Comparison of ENCODE assay signal across 10 cellular contexts in genomic region chr1:15341634-15342375, GRCh38.
A peak's percentile ranks its signal among the peaks of the same experiment; 100 is the strongest.
DNase-seq lines count a peak whose midpoint lies in the region; ATAC-seq, FAIRE-seq and TF ChIP-seq lines count a peak whose summit lies in the region.
"Had no signal": no experiment of that assay in that cellular context is flagged by ENCODE, and none has a peak within 500 bp of the region (broad histone marks: within the 10 kb centered on the region; RNA-seq: fewer than 3 reads in every experiment).

No MANE protein-coding gene starts in this region.

- no peak for TF ChIP-seq CTCF in PC-3 (conservative IDR thresholded peaks at IDR 0.05; ENCODE audit: low read depth, low read length)
- no peak for TF ChIP-seq CTCF in prostate gland (IDR thresholded peaks at IDR 0.05)

- H3K9me3 ChIP-seq in PC-3 (ENCODE audit: low read length) (no peaks in the 10 kb centered on the region), prostate gland (no peaks in the 10 kb centered on the region)

- POLR2A ChIA-PET in PC-3 (lab: Charles Lee; ENCODE audit: unreplicated experiment): no interaction called here

- no peaks in the 10 kb centered on the region for H3K36me3 ChIP-seq in PC-3 (ENCODE audit: low read depth, low read length)
- H3K36me3 ChIP-seq in prostate gland: no peaks in the 10 kb centered on the region

- no peaks in the 10 kb centered on the region for H3K79me2 ChIP-seq in PC-3 (ENCODE audit: low read length)

- H3K9ac ChIP-seq in PC-3 (ENCODE audit: low read length): peak overlapping the region; percentile 28

- TF ChIP-seq POLR2A in GM12892 (IDR thresholded peaks at IDR 0.05; ENCODE audit: low read depth, low read length) (no peak), prostate gland (IDR thresholded peaks at IDR 0.05) (peak; percentile 23)

- H3K27ac ChIP-seq in PC-3 (ENCODE audit: low read length) (peak overlapping the region; percentile 71), cingulate gyrus (ENCODE audit: low read depth, low read length) (peak overlapping the region; percentile 56), prostate gland (peak overlapping the region; percentile 70 to 75), substantia nigra (ENCODE audit: low read depth, low read length, poor library complexity, severe bottlenecking) (no peak overlapping the region)

- CTCF ChIA-PET in PC-3 (lab: Charles Lee): interaction anchor here (1.3 kb wide), 1 partner anchor 18 kb away, joined by 9 read pairs; no protein-coding TSS in a partner anchor

- H3K27me3 ChIP-seq in PC-3 (ENCODE audit: low read length): no peaks in the 10 kb centered on the region
- no peaks in the 10 kb centered on the region for H3K27me3 ChIP-seq in prostate gland (replicated peaks; ENCODE audit: insufficient read depth)

- no peaks in the 10 kb centered on the region for H4K20me1 ChIP-seq in PC-3 (ENCODE audit: low read length)

- H3K4me3 ChIP-seq in PC-3 (ENCODE audit: low read length) (peak overlapping the region; percentile 50; the same call in 1 of the 2 replicates), prostate gland (no peak overlapping the region)

- H3K4me2 ChIP-seq in PC-3 (ENCODE audit: low read length): peak overlapping the region; percentile 83

- 32% methylated on average over 12 of the region's 12 CpGs for WGBS in prostate gland

- BruUV-seq in PC-3 (replicated peaks; lab: Mats Ljungman, UMichigan): no TSS peak

- no peak for DNase-seq in GM12892 (ENCODE audit: insufficient read length)
- DNase-seq in PC-3: peak; percentile 75
- peak; percentile 77 for DNase-seq in prostate gland (ENCODE audit: low spot score)
- DNase-seq in substantia nigra (lab: John Stamatoyannopoulos, UW): no peak
- DNase-seq in activated CD4-positive, alpha-beta T cell treated with anti-CD3 and anti-CD28 coated beads, Interleukin-2, amount 50 U/mL, for 48 hours: no peak
- DNase-seq: activated CD4-positive, alpha-beta T cell treated with anti-CD3 and anti-CD28 coated beads for 4 hours; NCI-H2081 had no signal

- peaks cover 4% of the 10 kb centered on the region for H3F3A ChIP-seq in PC-3 (ENCODE audit: low read length, unreplicated experiment)

- FAIRE-seq in GM12892 (lab: Jason Lieb, UNC): peak; percentile 24

- H3K4me1 ChIP-seq in PC-3 (ENCODE audit: insufficient read depth, low read length) (peaks cover 40% of the 10 kb centered on the region), prostate gland (replicated peaks) (peaks cover 7% of the 10 kb centered on the region)

- intact Hi-C loops in PC-3 (cut with micrococcal nuclease): no loop called here
- intact Hi-C loops in prostate gland (cut with DNase I): loop anchor here (5.0 kb wide), 1 partner anchor 65 kb away; the partner anchor contains the start of gene EFHD2

- H3K9me2 ChIP-seq in PC-3 (replicated peaks; ENCODE audit: low read length): no peaks in the 10 kb centered on the region

- ATAC-seq in PC-3 (peak; percentile 72), HG03175 (IDR thresholded peaks at IDR 0.05; ENCODE audit: unreplicated experiment) (no peak), HG02885 (IDR thresholded peaks at IDR 0.05; ENCODE audit: poor library complexity, unreplicated experiment) (no peak)

- H2AFZ ChIP-seq in PC-3 (ENCODE audit: low read length): peak overlapping the region; percentile 78

Comparison
In these comparisons a context has a peak if more than half of its experiments do, and no peak if none do; other contexts are left out.
1. DNase-seq: peak in PC-3 (single experiment) and prostate gland (single experiment); none in GM12892 (single experiment), substantia nigra (0 of 49) and activated CD4-positive, alpha-beta T cell treated with anti-CD3 and anti-CD28 coated beads, Interleukin-2, amount 50 U/mL, for 48 hours (0 of 2).